21 cellular contexts compared by ENCODE assay signal in genomic region chr7:116162236-116162635, GRCh38. TPM values are rescaled to one million over a fixed set of nuclear protein-coding genes. Genes with fewer than 3 reads are reported as not detected.
A peak's percentile ranks its signal among the peaks of the same experiment; 100 is the strongest.
DNase-seq lines count a peak whose midpoint lies in the region; ATAC-seq, FAIRE-seq and TF ChIP-seq lines count a peak whose summit lies in the region.
"Had no signal": no experiment of that assay in that cellular context is flagged by ENCODE, and none has a peak within 500 bp of the region (broad histone marks: within the 10 kb centered on the region; RNA-seq: fewer than 3 reads in every experiment).

No MANE protein-coding gene starts in this region.

- H3K27me3 ChIP-seq in neural progenitor cell: no peaks in the 10 kb centered on the region
- H3K27me3 ChIP-seq: body of pancreas, colonic mucosa, SJSA1 had no signal

- H3K27ac Mint-ChIP-seq in neural progenitor cell: no peak overlapping the region
- H3K27ac Mint-ChIP-seq: activated naive CD8-positive, alpha-beta T cell treated with anti-CD3 and anti-CD28 coated beads, Interleukin-2, amount 10 ng/mL, durations not matched to agents 7 days and 5 days; CD4-positive, alpha-beta T cell; naive thymus-derived CD4-positive, alpha-beta T cell had no signal

- H3K4me3 ChIP-seq in neural progenitor cell: no peak overlapping the region
- H3K4me3 ChIP-seq: body of pancreas, colonic mucosa, heart right ventricle, lung, SJSA1 had no signal

- H3K9me3 Mint-ChIP-seq in neural progenitor cell: peaks cover under 1% of the 10 kb centered on the region
- H3K9me3 Mint-ChIP-seq: CD4-positive, alpha-beta T cell; naive thymus-derived CD4-positive, alpha-beta T cell had no signal

- DNase-seq in GM12891 (ENCODE audit: insufficient read length, low spot score): no peak
- DNase-seq in activated CD8-positive, alpha-beta memory T cell treated with anti-CD3 and anti-CD28 coated beads for 24 hours: no peak
- DNase-seq in neural progenitor cell (ENCODE audit: low spot score): no peak
- DNase-seq in NCI-H510A (lab: John Stamatoyannopoulos, UW): no peak
- DNase-seq in NCI-H510A treated with DMSO at 0.1 percent for 48 hours (lab: John Stamatoyannopoulos, UW): no peak
- DNase-seq: activated CD4-positive, CD25-positive, alpha-beta regulatory T cell treated with anti-CD3 and anti-CD28 coated beads, Interleukin-2, amount 50 U/mL, for 72 hours; activated naive CD8-positive, alpha-beta T cell treated with anti-CD3 and anti-CD28 coated beads, Interleukin-2, amount 10 ng/mL, durations not matched to agents 7 days and 5 days; body of pancreas; CD4-positive, alpha-beta T cell; colonic mucosa; heart right ventricle; IMR-90; naive thymus-derived CD4-positive, alpha-beta T cell; NCI-H1048; NCI-H2029 had no signal

- H3K4me2 ChIP-seq in neural progenitor cell: no peak overlapping the region

- peaks cover 18% of the 10 kb centered on the region for H3K4me1 Mint-ChIP-seq in neural progenitor cell

- H4K20me1 ChIP-seq in neural progenitor cell (ENCODE audit: low read depth): no peaks in the 10 kb centered on the region

- H3K9me3 ChIP-seq in KOPT-K1 (ENCODE audit: insufficient read depth, low read length, poor library complexity, severe bottlenecking) (no peaks in the 10 kb centered on the region), neural progenitor cell (ENCODE audit: low read depth) (no peaks in the 10 kb centered on the region)
- H3K9me3 ChIP-seq: body of pancreas, colonic mucosa, heart right ventricle, SJSA1 had no signal

- H3K27me3 Mint-ChIP-seq in neural progenitor cell (ENCODE audit: insufficient read depth, low read depth): peaks cover 3% of the 10 kb centered on the region

- H2AFZ ChIP-seq in neural progenitor cell (replicated peaks): no peak overlapping the region
- H2AFZ ChIP-seq: parathyroid adenoma had no signal

- H3K36me3 ChIP-seq in KOPT-K1 (ENCODE audit: insufficient read depth, low read length): no peaks in the 10 kb centered on the region
- no peaks in the 10 kb centered on the region for H3K36me3 ChIP-seq in neural progenitor cell
- H3K36me3 ChIP-seq: colonic mucosa, heart right ventricle, SJSA1 had no signal

- H3F3A ChIP-seq in neural progenitor cell (ENCODE audit: low read depth): no peaks in the 10 kb centered on the region

- peak; percentile 13 for FAIRE-seq in GM12891 (lab: Jason Lieb, UNC)

- TF ChIP-seq CTCF in neural progenitor cell (IDR thresholded peaks at IDR 0.05): no peak

- H3K36me3 Mint-ChIP-seq in neural progenitor cell: no peaks in the 10 kb centered on the region
- H3K36me3 Mint-ChIP-seq: naive thymus-derived CD4-positive, alpha-beta T cell had no signal

- no peak overlapping the region for H3K9ac ChIP-seq in neural progenitor cell
- H3K9ac ChIP-seq: parathyroid adenoma had no signal

- H3K27ac ChIP-seq in KOPT-K1 (ENCODE audit: low read depth, low read length, poor library complexity, severe bottlenecking) (peak overlapping the region; percentile 100), neural progenitor cell (no peak overlapping the region)
- H3K27ac ChIP-seq: body of pancreas, colonic mucosa, heart right ventricle, parathyroid adenoma, SJSA1 had no signal

- H3K4me1 ChIP-seq in neural progenitor cell: peaks cover 9% of the 10 kb centered on the region
- H3K4me1 ChIP-seq: colonic mucosa, parathyroid adenoma had no signal

- no peak for TF ChIP-seq POLR2A in GM12891 (IDR thresholded peaks at IDR 0.05; ENCODE audit: low read depth, low read length)

- H3K79me2 ChIP-seq in neural progenitor cell (ENCODE audit: low read depth): no peaks in the 10 kb centered on the region
- H3K79me2 ChIP-seq: parathyroid adenoma had no signal

- ATAC-seq in GM19455 (IDR thresholded peaks at IDR 0.05; ENCODE audit: unreplicated experiment) (peak; percentile 49), HG02870 (IDR thresholded peaks at IDR 0.05; ENCODE audit: unreplicated experiment) (peak; percentile 36)
- ATAC-seq: body of pancreas; naive thymus-derived CD4-positive, alpha-beta T cell had no signal

- H3K4me3 Mint-ChIP-seq in neural progenitor cell: no peak overlapping the region
- H3K4me3 Mint-ChIP-seq: activated naive CD8-positive, alpha-beta T cell treated with anti-CD3 and anti-CD28 coated beads, Interleukin-2, amount 10 ng/mL, durations not matched to agents 7 days and 5 days; CD4-positive, alpha-beta T cell; naive thymus-derived CD4-positive, alpha-beta T cell had no signal

TF ChIP-seq in GM12891, 5 proteins besides CTCF, POLR2A, EP300 and RAD21:
- TF ChIP-seq TAF1 (IDR thresholded peaks at IDR 0.05; ENCODE audit: low read depth, low read length) (no peak), POU2F2 (IDR thresholded peaks at IDR 0.05; ENCODE audit: low read depth, low read length) (no peak), PAX5 (IDR thresholded peaks at IDR 0.05; ENCODE audit: insufficient read depth, low read length, severe bottlenecking) (no peak), SPI1 (IDR thresholded peaks at IDR 0.05; ENCODE audit: low read depth, low read length) (peak; percentile 38; the same call in 1 of the 2 replicates), POLR2AphosphoS5 (IDR thresholded peaks at IDR 0.05; ENCODE audit: low read depth, low read length) (no peak)

RNA-seq across cellular contexts. Expression of gene TES, which starts 48.1 kb away (rescaled TPM):
- polyA plus RNA-seq in GM12891 (2012; ENCODE audit: low read depth, missing spikeins): 28.3 TPM
- total RNA-seq in neural progenitor cell (ENCODE audit: low replicate concordance): 5.9 and 10.6 TPM in 2 replicates
